ENCODE assay signal across 1 cellular context in the genomic region with DNA sequence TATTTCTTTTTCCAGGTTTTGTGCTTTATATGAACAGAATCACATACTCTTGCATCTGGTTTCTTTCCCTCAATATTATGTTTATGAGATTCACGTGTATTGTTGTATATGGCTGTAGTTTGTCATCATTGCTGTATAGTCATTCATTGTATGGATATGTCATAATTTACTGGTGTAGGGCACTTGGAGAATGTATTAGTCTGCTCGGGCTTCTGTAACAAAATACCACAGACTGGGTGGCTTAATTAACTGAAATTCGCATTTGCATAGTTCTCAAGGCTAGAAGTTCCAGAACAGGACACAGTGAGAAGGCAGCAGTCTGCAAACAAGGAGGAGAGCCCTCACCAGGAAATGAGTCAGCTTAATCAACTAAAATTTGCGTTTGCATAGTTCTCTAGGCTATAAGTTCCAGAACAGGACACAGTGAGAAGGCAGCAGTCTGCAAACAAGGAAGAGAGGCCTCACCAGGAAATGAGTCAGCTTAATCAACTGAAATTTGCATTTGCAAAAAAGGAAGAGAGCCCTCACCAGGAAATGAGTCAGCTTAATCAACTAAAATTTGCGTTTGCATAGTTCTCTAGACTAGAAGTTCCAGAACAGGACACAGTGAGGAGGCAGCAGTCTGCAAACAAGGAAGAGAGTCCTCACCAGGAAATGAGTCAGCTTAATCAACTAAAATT.
TF ChIP-seq lines count a peak whose summit lies in the region.

No MANE protein-coding gene starts in this region.

TF ChIP-seq in HepG2, 621 proteins besides CTCF, POLR2A, EP300 and RAD21 (continued from another document):
- peak; percentile 95 for TF ChIP-seq ZNF12 (CRISPR knock-in tag; IDR thresholded peaks at IDR 0.05)
- peak; percentile 49; the same call in 1 of the 2 replicates for TF ChIP-seq RCOR2 (CRISPR knock-in tag; IDR thresholded peaks at IDR 0.05)
- TF ChIP-seq ETV5 (CRISPR knock-in tag; IDR thresholded peaks at IDR 0.05; ENCODE audit: borderline replicate concordance) = peak; percentile 29; the same call in 1 of the 2 replicates
- TF ChIP-seq, protein P1, sequence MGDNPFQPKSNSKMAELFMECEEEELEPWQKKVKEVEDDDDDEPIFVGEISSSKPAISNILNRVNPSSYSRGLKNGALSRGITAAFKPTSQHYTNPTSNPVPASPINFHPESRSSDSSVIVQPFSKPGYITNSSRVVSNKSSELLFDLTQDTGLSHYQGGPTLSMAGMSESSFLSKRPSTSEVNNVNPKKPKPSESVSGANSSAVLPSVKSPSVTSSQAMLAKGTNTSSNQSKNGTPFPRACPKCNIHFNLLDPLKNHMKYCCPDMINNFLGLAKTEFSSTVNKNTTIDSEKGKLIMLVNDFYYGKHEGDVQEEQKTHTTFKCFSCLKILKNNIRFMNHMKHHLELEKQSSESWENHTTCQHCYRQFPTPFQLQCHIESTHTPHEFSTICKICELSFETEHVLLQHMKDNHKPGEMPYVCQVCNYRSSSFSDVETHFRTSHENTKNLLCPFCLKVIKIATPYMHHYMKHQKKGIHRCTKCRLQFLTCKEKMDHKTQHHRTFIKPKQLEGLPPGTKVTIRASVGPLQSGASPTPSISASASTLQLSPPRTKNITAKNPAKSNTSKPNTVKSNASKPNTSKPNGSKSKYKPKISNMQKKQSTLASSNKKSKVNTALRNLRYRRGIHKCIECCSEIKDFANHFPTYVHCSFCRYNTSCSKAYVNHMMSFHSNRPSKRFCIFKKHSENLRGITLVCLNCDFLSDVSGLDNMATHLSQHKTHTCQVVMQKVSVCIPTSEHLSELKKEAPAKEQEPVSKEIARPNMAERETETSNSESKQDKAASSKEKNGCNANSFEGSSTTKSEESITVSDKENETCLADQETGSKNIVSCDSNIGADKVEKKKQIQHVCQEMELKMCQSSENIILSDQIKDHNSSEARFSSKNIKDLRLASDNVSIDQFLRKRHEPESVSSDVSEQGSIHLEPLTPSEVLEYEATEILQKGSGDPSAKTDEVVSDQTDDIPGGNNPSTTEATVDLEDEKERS (CRISPR knock-in tag; IDR thresholded peaks at IDR 0.05) = peak; percentile 87; the same call in 1 of the 2 replicates
- peak; percentile 42; the same call in 1 of the 2 replicates for TF ChIP-seq ZGPAT (CRISPR knock-in tag; IDR thresholded peaks at IDR 0.05)
- peak; percentile 14 to 15; a peak in 2 of 4 replicates for TF ChIP-seq MAFK (conservative IDR thresholded peaks at IDR 0.05 in 1 of 2, IDR thresholded peaks at IDR 0.05 in 1 of 2; ENCODE audit: low read length in 2 of 2)
- peak; percentile 20; the same call in 1 of the 2 replicates for TF ChIP-seq HDAC2 (CRISPR knock-in tag; IDR thresholded peaks at IDR 0.05)
